ENCODE assay signal across 16 cellular contexts in the genomic region with DNA sequence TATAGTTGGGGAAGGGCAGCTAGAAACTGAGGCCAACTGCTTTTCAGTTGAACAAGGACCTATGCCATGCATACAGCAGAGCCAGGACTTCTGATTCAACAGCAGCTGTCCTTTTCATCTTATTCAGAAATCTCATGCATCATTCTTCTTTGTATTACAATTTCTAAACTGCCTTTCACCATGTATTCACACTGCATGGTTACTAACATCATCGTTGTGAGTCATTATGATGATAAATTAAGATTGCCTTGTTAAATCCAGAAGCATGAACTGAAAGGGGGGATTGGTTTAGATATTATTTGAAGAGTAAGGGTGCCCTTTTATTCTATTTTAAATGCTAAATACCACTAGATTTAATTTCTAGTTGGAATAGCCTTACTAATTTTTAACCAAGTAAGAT.
"Had no signal": no experiment of that assay in that cellular context is flagged by ENCODE, and none has a peak within 500 bp of the region (broad histone marks: within the 10 kb centered on the region; RNA-seq: fewer than 3 reads in every experiment).

No MANE protein-coding gene starts in this region.

- H3K36me3 ChIP-seq: ascending aorta, colonic mucosa, lower lobe of right lung, sigmoid colon, suprapubic skin had no signal

- H3K9me3 ChIP-seq: ascending aorta, colonic mucosa, lower lobe of right lung, suprapubic skin had no signal

- H3K36me3 Mint-ChIP-seq: activated naive CD8-positive, alpha-beta T cell treated with anti-CD3 and anti-CD28 coated beads for 36 hours; natural killer cell; type B pancreatic cell had no signal

- H3K9me3 Mint-ChIP-seq: activated naive CD8-positive, alpha-beta T cell treated with anti-CD3 and anti-CD28 coated beads for 36 hours had no signal

- H3K4me3 ChIP-seq: ascending aorta, colonic mucosa, lower lobe of right lung, sigmoid colon, suprapubic skin had no signal

- H3K4me1 Mint-ChIP-seq: activated naive CD8-positive, alpha-beta T cell treated with anti-CD3 and anti-CD28 coated beads for 36 hours; natural killer cell had no signal

- H3K4me1 ChIP-seq: ascending aorta, colonic mucosa, lower lobe of right lung, sigmoid colon, suprapubic skin had no signal

- H3K27me3 ChIP-seq: ascending aorta, colonic mucosa, sigmoid colon, suprapubic skin had no signal

- H3K27ac ChIP-seq: ascending aorta, colonic mucosa, lower lobe of right lung, sigmoid colon, suprapubic skin had no signal

- H3K27ac Mint-ChIP-seq: activated naive CD8-positive, alpha-beta T cell treated with anti-CD3 and anti-CD28 coated beads for 36 hours; natural killer cell; T-helper 2 cell treated with Interferon-gamma antibody and Interleukin-4, amounts not matched to agents 5 μg/mL and 100 μg/mL, for 36 hours; type B pancreatic cell had no signal

- H3K4me3 Mint-ChIP-seq: activated naive CD8-positive, alpha-beta T cell treated with anti-CD3 and anti-CD28 coated beads for 36 hours; natural killer cell; T-helper 2 cell treated with Interferon-gamma antibody and Interleukin-4, amounts not matched to agents 5 μg/mL and 100 μg/mL, for 36 hours; type B pancreatic cell had no signal

- H3K27me3 Mint-ChIP-seq: activated naive CD8-positive, alpha-beta T cell treated with anti-CD3 and anti-CD28 coated beads for 36 hours had no signal

- DNase-seq: activated CD4-positive, alpha-beta T cell treated with anti-CD3 and anti-CD28 coated beads, Interleukin-2, amount 50 U/mL, for 4 hours; activated CD4-positive, CD25-positive, alpha-beta regulatory T cell treated with anti-CD3 and anti-CD28 coated beads, Interleukin-2, amount 50 U/mL, for 72 hours; activated gamma-delta T cell; activated naive CD8-positive, alpha-beta T cell treated with anti-CD3 and anti-CD28 coated beads for 36 hours; activated T-cell treated with anti-CD3 and anti-CD28 coated beads, Interleukin-2, amount 50 U/mL, for 1 hour; colonic mucosa; lower lobe of right lung; natural killer cell; occipital lobe; sigmoid colon; stimulated activated CD4-positive, alpha-beta T cell treated with anti-CD3 and anti-CD28 coated beads, Interleukin-2, amount 100 ng/mL, for 48 hours; stimulated activated naive CD4-positive, alpha-beta T cell treated with Interleukin-2 at 50 U/mL for 16 hours had no signal
